Comparison of ENCODE assay signal across 19 cellular contexts in genomic region chr2:127626175-127626574, GRCh38. TPM values are rescaled to one million over a fixed set of nuclear protein-coding genes. Genes with fewer than 3 reads are reported as not detected.
A peak's percentile ranks its signal among the peaks of the same experiment; 100 is the strongest.
DNase-seq lines count a peak whose midpoint lies in the region; ATAC-seq and TF ChIP-seq lines count a peak whose summit lies in the region.
"Had no signal": no experiment of that assay in that cellular context is flagged by ENCODE, and none has a peak within 500 bp of the region (broad histone marks: within the 10 kb centered on the region; RNA-seq: fewer than 3 reads in every experiment).

No MANE protein-coding gene starts in this region.

- peak; percentile 8 for DNase-seq in activated T-cell treated with anti-CD3 and anti-CD28 coated beads, Interleukin-2, amount 50 U/mL, for 1 hour
- no peak for DNase-seq in activated T-cell treated with anti-CD3 and anti-CD28 coated beads for 4 hours
- peak; percentile 1 for DNase-seq in EH (ENCODE audit: low read depth)
- peak; percentile 3 to 17 for DNase-seq in left colon
- peak; percentile 72 for DNase-seq in spleen
- DNase-seq in globus pallidus (ENCODE audit: low spot score): no peak
- DNase-seq in CD4-positive, alpha-beta memory T cell: no peak
- DNase-seq in NCI-H187 treated with DMSO at 0.1 percent for 48 hours (lab: John Stamatoyannopoulos, UW): no peak
- DNase-seq: C1 segment of cervical spinal cord, DMS53, MG63, NCI-H1092 treated with DMSO at 0.1 percent for 48 hours, NCI-H1694 treated with DMSO at 0.1 percent for 48 hours, NCI-H2171, NCI-H774, SHP77 had no signal

- 50 to 78% (median 65%) methylated on average over 12 of the region's 12 CpGs for WGBS in spleen, 5 donors

- peaks cover 0 to 58% (median 0%) of the 10 kb centered on the region in 6 donors for H3K36me3 ChIP-seq in spleen
- no peaks in the 10 kb centered on the region for H3K36me3 ChIP-seq in CD4-positive, alpha-beta memory T cell (ENCODE audit: insufficient read depth, low read length)
- H3K36me3 ChIP-seq: MG63 had no signal

- POLR2A ChIA-PET in CD4-positive, alpha-beta memory T cell (lab: Charles Lee; ENCODE audit: partially characterized antibody): no interaction called here

- peaks cover 7 to 94% (median 38%) of the 10 kb centered on the region in 6 donors for H3K4me1 ChIP-seq in spleen
- H3K4me1 ChIP-seq in CD4-positive, alpha-beta memory T cell (ENCODE audit: insufficient read depth, low read length): no peaks in the 10 kb centered on the region

- H3K27ac Mint-ChIP-seq in CD4-positive, alpha-beta memory T cell: peak overlapping the region in 1 of 7 donors; percentile 64

- H3K27ac ChIP-seq in spleen: peak overlapping the region in 1 of 8 donors; percentile 16
- no peak overlapping the region for H3K27ac ChIP-seq in CD4-positive, alpha-beta memory T cell (ENCODE audit: low read depth, low read length)
- H3K27ac ChIP-seq: 22Rv1, KMS-11 had no signal

- ATAC-seq in left colon: no peak

- peaks cover 0 to 2% (median 0%) of the 10 kb centered on the region in 8 donors for H3K9me3 Mint-ChIP-seq in CD4-positive, alpha-beta memory T cell

- H3K4me3 ChIP-seq in spleen: no peak overlapping the region
- H3K4me3 ChIP-seq in CD4-positive, alpha-beta memory T cell (ENCODE audit: low read length in 2 of 2): no peak overlapping the region
- H3K4me3 ChIP-seq: MG63 had no signal

- H3K27me3 Mint-ChIP-seq in CD4-positive, alpha-beta memory T cell: peaks cover 3 to 6% of the 10 kb centered on the region in 2 donors

- no peaks in the 10 kb centered on the region for H3K27me3 ChIP-seq in spleen (replicated peaks in 1 of 7)
- H3K27me3 ChIP-seq in CD4-positive, alpha-beta memory T cell (ENCODE audit: insufficient read depth, low read length): no peaks in the 10 kb centered on the region
- H3K27me3 ChIP-seq: MG63 had no signal

- TF ChIP-seq POLR2A in spleen (IDR thresholded peaks at IDR 0.05): no peak

- intact Hi-C loops in left colon (cut with DNase I, micrococcal nuclease): no loop called here
- intact Hi-C loops in spleen (cut with DNase I; ENCODE audit: low total_unique reads): no loop called here
- intact Hi-C loops in CD4-positive, alpha-beta memory T cell (cut with micrococcal nuclease): no loop called here

- TF ChIP-seq CTCF in spleen (IDR thresholded peaks at IDR 0.05 in 8 of 11, conservative IDR thresholded peaks at IDR 0.05 in 3 of 11): no peak

- CTCF ChIA-PET in CD4-positive, alpha-beta memory T cell (lab: Charles Lee; ENCODE audit: partially characterized antibody): no interaction called here

- no peaks in the 10 kb centered on the region for H3K36me3 Mint-ChIP-seq in CD4-positive, alpha-beta memory T cell

- H3K9me3 ChIP-seq in spleen: no peaks in the 10 kb centered on the region
- H3K9me3 ChIP-seq in CD4-positive, alpha-beta memory T cell (ENCODE audit: control insufficient read depth in 1 of 2, low read length in 2 of 2): no peaks in the 10 kb centered on the region
- H3K9me3 ChIP-seq: MG63 had no signal

- H3K4me3 Mint-ChIP-seq in CD4-positive, alpha-beta memory T cell: no peak overlapping the region

- H3K4me1 Mint-ChIP-seq in CD4-positive, alpha-beta memory T cell: no peaks in the 10 kb centered on the region

RNA-seq across cellular contexts. Expression of gene GPR17, which starts 19.8 kb away (rescaled TPM):
- total RNA-seq in left colon: under 1 TPM in 1 of 2 donors, not detected in 1; 0.31 TPM
- total RNA-seq in spleen: under 1 TPM in 3 of 7 donors, not detected in 4; 0.22 to 0.79 (median 0.23) TPM
- 1 to 10 TPM in 1 of 3 donors, under 1 TPM in 2; 0.09 to 1.9 (median 0.26) TPM for polyA plus RNA-seq in spleen
- not detected for total RNA-seq in CD4-positive, alpha-beta memory T cell
- polyA plus RNA-seq in CD4-positive, alpha-beta memory T cell: not detected
- total RNA-seq: NCI-H460 had no signal

RNA-seq across cellular contexts. Expression of gene LIMS2, which starts 49.2 kb away (rescaled TPM):
- total RNA-seq in left colon (10 to 100 TPM in 1 of 2 donors, 1 to 10 TPM in 1; 9.2 to 50.2 TPM), spleen (100 to 1,000 TPM in 3 of 7 donors, 10 to 100 TPM in 4; 62.5 to 190 (median 76.3) TPM)
- polyA plus RNA-seq in spleen: 100 to 1,000 TPM in 2 of 3 donors, 10 to 100 TPM in 1; 76.1 to 437 (median 328) TPM
- total RNA-seq in CD4-positive, alpha-beta memory T cell: 1 to 10 TPM; 8.9 to 9.0 TPM
- 10 to 100 TPM in 1 of 2 donors, 1 to 10 TPM in 1; 6.0 to 15.9 TPM for polyA plus RNA-seq in CD4-positive, alpha-beta memory T cell
- total RNA-seq: NCI-H460 had no signal

Comparison
In these comparisons a context has a peak if more than half of its experiments do, and no peak if none do; other contexts are left out.
1. DNase-seq: peak in activated T-cell treated with anti-CD3 and anti-CD28 coated beads, Interleukin-2, amount 50 U/mL, for 1 hour (single experiment), EH (single experiment), left colon (2 of 2) and spleen (single experiment); none in activated T-cell treated with anti-CD3 and anti-CD28 coated beads for 4 hours (single experiment), globus pallidus (single experiment), CD4-positive, alpha-beta memory T cell (0 of 5) and NCI-H187 treated with DMSO at 0.1 percent for 48 hours (single experiment).